1 cellular context compared by ENCODE assay signal in the genomic region with DNA sequence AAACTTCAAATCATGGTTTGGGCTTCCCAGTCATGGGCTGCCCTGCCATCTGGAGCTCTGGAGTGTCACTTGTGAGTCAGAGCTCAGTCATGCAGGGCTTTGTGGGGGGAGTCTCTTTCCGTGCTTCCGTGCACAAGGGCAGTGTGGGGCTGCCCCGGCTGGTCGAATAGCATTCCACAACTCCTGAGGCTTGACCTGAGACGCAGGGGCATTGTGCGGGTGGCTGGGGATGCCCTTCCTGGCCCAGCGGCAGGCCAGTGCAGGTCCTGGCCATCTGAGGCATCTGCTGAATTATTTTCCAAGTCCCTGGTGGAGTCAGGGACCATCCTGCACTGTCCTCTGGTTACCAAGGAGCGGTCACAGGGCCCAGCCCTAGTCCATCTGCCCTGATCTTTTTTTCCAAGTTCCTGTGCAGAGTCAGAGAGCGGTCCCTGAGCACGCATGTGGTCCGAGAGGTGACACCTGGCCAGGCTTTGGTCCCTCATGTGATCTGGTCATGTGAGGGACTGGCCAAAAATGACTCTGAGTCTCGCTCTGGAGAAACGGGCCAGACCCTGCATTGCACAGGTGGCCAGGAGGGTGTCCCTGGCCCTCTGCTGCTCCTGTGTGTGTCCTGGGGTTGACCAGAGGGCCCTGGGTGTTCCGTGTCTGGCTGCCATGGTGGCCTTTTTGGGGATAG.
TF ChIP-seq lines count a peak whose summit lies in the region.

No MANE protein-coding gene starts in this region.

TF ChIP-seq in H1, 55 proteins besides CTCF, POLR2A, EP300 and RAD21:
- TF ChIP-seq SAP30 (IDR thresholded peaks at IDR 0.05; ENCODE audit: insufficient read depth, insufficient replicate concordance, low read length) (no peak), RFX5 (IDR thresholded peaks at IDR 0.05; ENCODE audit: borderline replicate concordance, low read depth, low read length) (no peak), SP1 (IDR thresholded peaks at IDR 0.05; ENCODE audit: low read depth, low read length) (no peak), CHD1 (IDR thresholded peaks at IDR 0.05; ENCODE audit: low read depth, low read length) (no peak)
TF ChIP-seq in H1: peak in this region for 0.
